17 cellular contexts compared by ENCODE assay signal in the genomic region with DNA sequence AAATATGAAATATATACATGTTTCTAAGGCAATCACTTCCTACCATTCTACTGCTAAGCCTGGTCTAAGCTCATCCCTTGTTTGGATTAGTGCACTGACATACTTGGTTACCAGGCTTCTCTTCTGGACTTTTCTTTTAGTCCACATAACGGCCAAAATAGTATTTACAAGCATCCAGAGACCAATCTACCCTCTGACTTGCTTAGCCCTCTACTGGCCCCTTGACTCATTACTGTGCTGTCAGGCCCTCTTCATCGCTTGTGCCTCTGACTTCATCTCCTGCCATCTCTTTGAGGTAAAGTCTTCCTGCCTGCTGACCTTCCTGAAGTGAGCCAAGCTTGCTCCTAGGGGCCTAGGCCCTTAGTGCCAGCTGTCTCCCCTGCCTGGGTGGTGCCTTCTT.
"Had no signal": no experiment of that assay in that cellular context is flagged by ENCODE, and none has a peak within 500 bp of the region (broad histone marks: within the 10 kb centered on the region; RNA-seq: fewer than 3 reads in every experiment).

No MANE protein-coding gene starts in this region.

- ATAC-seq: activated CD8-positive, alpha-beta memory T cell treated with anti-CD3 and anti-CD28 coated beads, Interleukin-2, amount 10 ng/mL, durations not matched to agents 7 days and 5 days; left lung; natural killer cell treated with Interleukin-12 subunit alpha and Interleukin-12 subunit beta and Interleukin-15 and Interleukin-18, amount 100 ng/mL, for 72 hours had no signal

- H3K4me1 Mint-ChIP-seq: activated naive CD4-positive, alpha-beta T cell treated with anti-CD3 and anti-CD28 coated beads, Interleukin-2, amount 50 U/mL, for 24 hours had no signal

- DNase-seq: activated CD4-positive, alpha-beta T cell treated with anti-CD3 and anti-CD28 coated beads, Interleukin-2, amount 50 U/mL, for 48 hours; activated CD4-positive, CD25-positive, alpha-beta regulatory T cell treated with anti-CD3 and anti-CD28 coated beads, Interleukin-2, amount 50 U/mL, for 72 hours; activated CD8-positive, alpha-beta memory T cell treated with anti-CD3 and anti-CD28 coated beads, Interleukin-2, amount 10 ng/mL, durations not matched to agents 7 days and 5 days; activated effector memory CD4-positive, alpha-beta T cell treated with Interleukin-2 at 50 U/mL for 16 hours; activated T-cell treated with anti-CD3 and anti-CD28 coated beads, Interleukin-2, amount 50 U/mL, for 24 hours; colonic mucosa; effector CD8-positive, alpha-beta T cell; islet precursor cell; left lung; occipital lobe; stimulated activated CD4-positive, alpha-beta T cell treated with anti-CD3 and anti-CD28 coated beads, Interleukin-4, amount 100 ng/mL, for 4 hours had no signal

- H3K9me3 Mint-ChIP-seq: activated naive CD4-positive, alpha-beta T cell treated with anti-CD3 and anti-CD28 coated beads, Interleukin-2, amount 50 U/mL, for 24 hours; natural killer cell treated with Interleukin-12 subunit alpha and Interleukin-12 subunit beta and Interleukin-15 and Interleukin-18, amount 100 ng/mL, for 72 hours had no signal

- H3K4me3 ChIP-seq: breast epithelium, colonic mucosa, left lung, SK-N-MC, skin epidermis had no signal

- H3K27ac ChIP-seq: breast epithelium, colonic mucosa, left lung, SK-N-MC, skin epidermis had no signal

- H3K27ac Mint-ChIP-seq: activated CD8-positive, alpha-beta memory T cell treated with anti-CD3 and anti-CD28 coated beads, Interleukin-2, amount 10 ng/mL, durations not matched to agents 7 days and 5 days; activated T-cell treated with anti-CD3 and anti-CD28 coated beads, Interleukin-2, amount 50 U/mL, for 24 hours; natural killer cell treated with Interleukin-12 subunit alpha and Interleukin-12 subunit beta and Interleukin-15 and Interleukin-18, amount 100 ng/mL, for 72 hours had no signal

- H3K27me3 Mint-ChIP-seq: activated CD8-positive, alpha-beta memory T cell treated with anti-CD3 and anti-CD28 coated beads, Interleukin-2, amount 10 ng/mL, durations not matched to agents 7 days and 5 days; activated naive CD4-positive, alpha-beta T cell treated with anti-CD3 and anti-CD28 coated beads, Interleukin-2, amount 50 U/mL, for 24 hours; activated T-cell treated with anti-CD3 and anti-CD28 coated beads, Interleukin-2, amount 50 U/mL, for 24 hours; natural killer cell treated with Interleukin-12 subunit alpha and Interleukin-12 subunit beta and Interleukin-15 and Interleukin-18, amount 100 ng/mL, for 72 hours had no signal

- FAIRE-seq: TTC549 had no signal

- H3K9me3 ChIP-seq: colonic mucosa had no signal

- H3K4me3 Mint-ChIP-seq: activated CD8-positive, alpha-beta memory T cell treated with anti-CD3 and anti-CD28 coated beads, Interleukin-2, amount 10 ng/mL, durations not matched to agents 7 days and 5 days; activated naive CD4-positive, alpha-beta T cell treated with anti-CD3 and anti-CD28 coated beads, Interleukin-2, amount 50 U/mL, for 24 hours; activated T-cell treated with anti-CD3 and anti-CD28 coated beads, Interleukin-2, amount 50 U/mL, for 24 hours; natural killer cell treated with Interleukin-12 subunit alpha and Interleukin-12 subunit beta and Interleukin-15 and Interleukin-18, amount 100 ng/mL, for 72 hours had no signal

- H3K4me1 ChIP-seq: breast epithelium, colonic mucosa, left lung had no signal
